In genomic region chr1:165869343-165869742, GRCh38 we compare ENCODE assay signal across 1 cellular context.
TF ChIP-seq lines count a peak whose summit lies in the region.

No MANE protein-coding gene starts in this region.

TF ChIP-seq in GM23338, 12 proteins besides CTCF, POLR2A, EP300 and RAD21 (continued from another document):
- TF ChIP-seq ZNF462 (CRISPR knock-in tag; IDR thresholded peaks at IDR 0.05): no peak
- TF ChIP-seq JUNB (IDR thresholded peaks at IDR 0.05; ENCODE audit: unreplicated experiment): no peak
- TF ChIP-seq REST (IDR thresholded peaks at IDR 0.05; ENCODE audit: unreplicated experiment): no peak
- no peak for TF ChIP-seq ETS1 (IDR thresholded peaks at IDR 0.05)
- no peak for TF ChIP-seq POLR2AphosphoS5 (IDR thresholded peaks at IDR 0.05; ENCODE audit: low read depth)
- no peak for TF ChIP-seq ZNF114 (CRISPR knock-in tag; IDR thresholded peaks at IDR 0.05)
- no peak for TF ChIP-seq CREB1 (CRISPR knock-in tag; IDR thresholded peaks at IDR 0.05; ENCODE audit: low read depth)
